ENCODE assay signal across 8 cellular contexts in the genomic region with DNA sequence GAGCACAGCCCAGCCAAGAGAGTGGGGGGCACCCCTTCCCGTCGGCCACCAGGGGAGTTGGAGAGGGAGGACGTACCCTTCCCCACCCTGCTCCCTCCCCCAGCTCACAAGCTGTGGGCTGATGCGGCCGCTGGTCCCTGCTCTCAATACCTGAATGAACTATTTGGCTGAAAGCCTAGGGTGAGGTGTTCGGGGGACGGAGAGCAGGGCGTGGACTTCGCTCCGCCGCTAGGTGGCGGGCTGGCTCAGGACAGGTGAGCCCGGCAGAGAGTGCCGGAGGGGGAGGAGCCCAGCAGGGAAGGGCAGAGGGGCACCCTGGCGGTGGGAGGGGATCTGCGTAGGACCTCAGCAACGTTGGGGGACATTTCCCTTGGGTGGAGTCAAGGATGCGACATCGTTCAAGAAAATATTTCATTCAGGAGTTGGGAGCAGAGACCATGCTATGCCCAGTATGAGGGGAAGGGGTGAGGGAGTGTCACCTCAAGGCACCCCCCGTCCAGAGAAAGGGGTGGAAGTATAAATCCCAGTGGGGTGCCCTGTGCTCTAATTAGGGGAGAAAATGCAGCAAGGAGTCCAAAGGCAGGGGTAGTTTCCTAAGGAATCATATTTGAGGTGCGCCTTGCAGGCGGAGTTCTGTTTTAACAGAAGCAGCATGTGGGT. TPM values are rescaled to one million over a fixed set of nuclear protein-coding genes. Genes with fewer than 3 reads are reported as not detected.
A peak's percentile ranks its signal among the peaks of the same experiment; 100 is the strongest.
DNase-seq lines count a peak whose midpoint lies in the region; FAIRE-seq and TF ChIP-seq lines count a peak whose summit lies in the region.

No MANE protein-coding gene starts in this region.

- no peaks in the 10 kb centered on the region for H3K23me2 ChIP-seq in H9 (ENCODE audit: insufficient read length, low read depth, low read length, poor library complexity, severe bottlenecking)

- no peak overlapping the region for H3K23ac ChIP-seq in H9 (ENCODE audit: insufficient read length, low read depth, low read length)

- no peaks in the 10 kb centered on the region for H3K9me1 ChIP-seq in endothelial cell of umbilical vein (replicated peaks; ENCODE audit: control insufficient read depth, extremely low read depth, insufficient read depth, low read length)

- H3K27ac ChIP-seq in CD4-positive, alpha-beta memory T cell (ENCODE audit: low read depth, low read length), result no peak overlapping the region
- H3K27ac ChIP-seq in H9 (ENCODE audit: insufficient read length, low read depth, low read length) (no peak overlapping the region), endothelial cell of umbilical vein (ENCODE audit: insufficient read depth, low read depth, low read length) (no peak overlapping the region), tibial artery (no peak overlapping the region)

- H2BK120ac ChIP-seq in H9 (ENCODE audit: low read depth, low read length, poor library complexity, severe bottlenecking), result no peak overlapping the region

- H3K79me2 ChIP-seq in H9 (ENCODE audit: insufficient read depth, low read length) (no peaks in the 10 kb centered on the region), endothelial cell of umbilical vein (ENCODE audit: control insufficient read depth, insufficient read depth, low read length) (no peaks in the 10 kb centered on the region)

- WGBS in H9 (ENCODE audit: extremely low coverage, insufficient read length, low lambda C conversion rate), result no CpG with 5 or more reads among the region's 22 CpGs

- no peaks in the 10 kb centered on the region for H3K36me3 ChIP-seq in CD4-positive, alpha-beta memory T cell (ENCODE audit: insufficient read depth, low read length)
- H3K36me3 ChIP-seq in endothelial cell of umbilical vein (ENCODE audit: control insufficient read depth in 2 of 2, extremely low read depth in 1 of 2, insufficient read depth in 2 of 2, low read length in 2 of 2), result no peaks in the 10 kb centered on the region
- no peaks in the 10 kb centered on the region for H3K36me3 ChIP-seq in tibial artery

- no peak overlapping the region for H2BK12ac ChIP-seq in H9 (ENCODE audit: insufficient read length, low read depth, low read length)

- peak overlapping the region in 2 of 8 donors; percentile 26 to 46 for H3K4me3 Mint-ChIP-seq in CD4-positive, alpha-beta memory T cell
- H3K4me3 Mint-ChIP-seq in H9, result peak overlapping the region; percentile 63 to 77
- H3K4me3 Mint-ChIP-seq in activated CD4-positive, alpha-beta memory T cell treated with anti-CD3 and anti-CD28 coated beads for 36 hours, result no peak overlapping the region
- peak overlapping the region in 1 of 3 experiments; percentile 53 for H3K4me3 Mint-ChIP-seq in nephron

- H3K9me3 ChIP-seq in CD4-positive, alpha-beta memory T cell (ENCODE audit: control insufficient read depth in 1 of 2, low read length in 2 of 2), result no peaks in the 10 kb centered on the region
- no peaks in the 10 kb centered on the region for H3K9me3 ChIP-seq in H9 (ENCODE audit: control insufficient read depth, low read depth, low read length)
- H3K9me3 ChIP-seq in endothelial cell of umbilical vein (replicated peaks; ENCODE audit: control insufficient read depth, insufficient read depth, low read length), result no peaks in the 10 kb centered on the region
- H3K9me3 ChIP-seq in tibial artery, result no peaks in the 10 kb centered on the region

- no peaks in the 10 kb centered on the region for H3K36me3 Mint-ChIP-seq in CD4-positive, alpha-beta memory T cell
- no peaks in the 10 kb centered on the region for H3K36me3 Mint-ChIP-seq in H9 (ENCODE audit: insufficient read depth in 1 of 3, low read depth in 3 of 3)
- no peaks in the 10 kb centered on the region for H3K36me3 Mint-ChIP-seq in activated CD4-positive, alpha-beta memory T cell treated with anti-CD3 and anti-CD28 coated beads for 36 hours
- no peaks in the 10 kb centered on the region for H3K36me3 Mint-ChIP-seq in nephron (ENCODE audit: low read depth)

- peak; percentile 43 to 69 (median 61) for DNase-seq in CD4-positive, alpha-beta memory T cell
- DNase-seq in H9 (peak; percentile 96), NCI-H2171 (lab: John Stamatoyannopoulos, UW) (peak; percentile 76), endothelial cell of umbilical vein (ENCODE audit: low read depth, low spot score) (peak; percentile 23), tibial artery (no peak), hepatic stellate cell (ENCODE audit: low spot score) (no peak)
- DNase-seq in activated CD4-positive, alpha-beta memory T cell treated with anti-CD3 and anti-CD28 coated beads for 36 hours, result peak; percentile 70

- no peak overlapping the region for H3K27ac Mint-ChIP-seq in CD4-positive, alpha-beta memory T cell
- H3K27ac Mint-ChIP-seq in H9, result peak overlapping the region in 1 of 3 experiments; percentile 26; a peak in 1 of 7 replicates
- no peak overlapping the region for H3K27ac Mint-ChIP-seq in activated CD4-positive, alpha-beta memory T cell treated with anti-CD3 and anti-CD28 coated beads for 36 hours
- H3K27ac Mint-ChIP-seq in nephron, result no peak overlapping the region

- dilution Hi-C loops in endothelial cell of umbilical vein (cut with MboI; ENCODE audit: extremely low pct_ligation_motif_present, low sequenced_read_pairs), result no loop called here

- no peak overlapping the region for H4K91ac ChIP-seq in H9 (ENCODE audit: insufficient read length, low read depth, low read length)

- peak overlapping the region; percentile 57 for H3K4me2 ChIP-seq in H9 (ENCODE audit: insufficient read depth, insufficient read length, low read length)
- no peak overlapping the region for H3K4me2 ChIP-seq in endothelial cell of umbilical vein (ENCODE audit: insufficient read depth, low read length)

- no peak overlapping the region for H3T11ph ChIP-seq in H9 (ENCODE audit: low read length)

- H2BK20ac ChIP-seq in H9 (ENCODE audit: low read depth, low read length, poor library complexity, severe bottlenecking), result no peak overlapping the region

- no peak for FAIRE-seq in endothelial cell of umbilical vein (lab: Jason Lieb, UNC)

- H3K79me1 ChIP-seq in H9 (ENCODE audit: insufficient read depth, low read depth, low read length, poor library complexity, severe bottlenecking), result no peaks in the 10 kb centered on the region

- peaks cover 4% of the 10 kb centered on the region for H3K27me3 ChIP-seq in CD4-positive, alpha-beta memory T cell (ENCODE audit: insufficient read depth, low read length)
- H3K27me3 ChIP-seq in H9 (ENCODE audit: insufficient read depth, low read length) (no peaks in the 10 kb centered on the region), endothelial cell of umbilical vein (ENCODE audit: control insufficient read depth in 2 of 2, insufficient read depth in 2 of 2, low read length in 2 of 2) (peaks cover 17 to 28% of the 10 kb centered on the region in 2 experiments), tibial artery (peaks cover 0 to 41% of the 10 kb centered on the region in 2 donors)

- no peak overlapping the region for H4K8ac ChIP-seq in H9 (replicated peaks; ENCODE audit: insufficient read length, low read depth, low read length)

- no TSS peak for BruUV-seq in endothelial cell of umbilical vein (replicated peaks; lab: Mats Ljungman, UMichigan)

- H3K4me3 ChIP-seq in CD4-positive, alpha-beta memory T cell (ENCODE audit: low read length in 2 of 2), result no peak overlapping the region
- H3K4me3 ChIP-seq in endothelial cell of umbilical vein (replicated peaks in 1 of 3; ENCODE audit: insufficient read depth in 1 of 3, low read depth in 1 of 3, low read length in 3 of 3) (no peak overlapping the region), tibial artery (no peak overlapping the region)

- H3K14ac ChIP-seq in H9 (ENCODE audit: insufficient read depth, low read length), result no peak overlapping the region

- TF ChIP-seq CTCF in H9 (conservative IDR thresholded peaks at IDR 0.05) (peak; percentile 99), endothelial cell of umbilical vein (IDR thresholded peaks at IDR 0.05; ENCODE audit: extremely low read depth in 1 of 2, insufficient read depth in 1 of 2, low read depth in 1 of 2, low read length in 2 of 2) (peak; percentile 60 to 84), nephron (IDR thresholded peaks at IDR 0.05; ENCODE audit: unreplicated experiment in 3 of 3) (peak; percentile 74 to 76 (median 75)), tibial artery (IDR thresholded peaks at IDR 0.05) (peak; percentile 46 to 56)

- no peak overlapping the region for H2BK15ac ChIP-seq in H9 (ENCODE audit: low read depth, low read length)

- H2AFZ ChIP-seq in H9 (ENCODE audit: low read length), result no peak overlapping the region
- H2AFZ ChIP-seq in endothelial cell of umbilical vein (ENCODE audit: low read depth, low read length), result no peak overlapping the region

- no peak overlapping the region for H2BK5ac ChIP-seq in H9 (ENCODE audit: insufficient read length, low read length)

- no peak overlapping the region for H3K4ac ChIP-seq in H9 (ENCODE audit: low read depth, low read length)

- no peak for TF ChIP-seq POLR2A in endothelial cell of umbilical vein (IDR thresholded peaks at IDR 0.05; ENCODE audit: low read depth, low read length)

- H4K5ac ChIP-seq in H9 (ENCODE audit: insufficient read length, low read depth, low read length), result no peak overlapping the region

- H3K27me3 Mint-ChIP-seq in CD4-positive, alpha-beta memory T cell, result peaks cover 8 to 19% of the 10 kb centered on the region in 2 donors
- peaks cover 19% of the 10 kb centered on the region for H3K27me3 Mint-ChIP-seq in H9 (ENCODE audit: low read depth)
- peaks cover 11% of the 10 kb centered on the region for H3K27me3 Mint-ChIP-seq in activated CD4-positive, alpha-beta memory T cell treated with anti-CD3 and anti-CD28 coated beads for 36 hours
- peaks cover 64% of the 10 kb centered on the region for H3K27me3 Mint-ChIP-seq in nephron (ENCODE audit: low read depth)

- intact Hi-C loops in CD4-positive, alpha-beta memory T cell (cut with micrococcal nuclease), result loop anchor here (1.0 kb wide), 1 partner anchor 89 kb away; no protein-coding TSS in a partner anchor
- intact Hi-C loops in activated CD4-positive, alpha-beta memory T cell treated with anti-CD3 and anti-CD28 coated beads for 36 hours (cut with micrococcal nuclease), result no loop called here
- intact Hi-C loops in endothelial cell of umbilical vein (cut with micrococcal nuclease), result no loop called here
- intact Hi-C loops in tibial artery (cut with DNase I; ENCODE audit: low total_unique reads), result no loop called here

- no peak overlapping the region for H2AK5ac ChIP-seq in H9 (ENCODE audit: insufficient read length, low read length)

- H3K4me1 Mint-ChIP-seq in CD4-positive, alpha-beta memory T cell, result peaks cover 4 to 7% (median 5%) of the 10 kb centered on the region in 4 donors
- peaks cover 9 to 13% of the 10 kb centered on the region in 2 experiments for H3K4me1 Mint-ChIP-seq in H9
- peaks cover 14% of the 10 kb centered on the region for H3K4me1 Mint-ChIP-seq in activated CD4-positive, alpha-beta memory T cell treated with anti-CD3 and anti-CD28 coated beads for 36 hours (ENCODE audit: low read depth)
- H3K4me1 Mint-ChIP-seq in nephron, result no peaks in the 10 kb centered on the region

- CTCF ChIA-PET in CD4-positive, alpha-beta memory T cell (lab: Charles Lee; ENCODE audit: partially characterized antibody), result interaction anchor here (0.7 to 1.6 kb wide), 8 partner anchors 17 to 369 kb away, joined by 3 to 12 read pairs (median 4); a partner anchor contains a TSS
- CTCF ChIA-PET in activated CD4-positive, alpha-beta memory T cell treated with anti-CD3 and anti-CD28 coated beads for 36 hours (lab: Charles Lee), result interaction anchor here (0.7 to 5.1 kb wide), 7 partner anchors 12 to 89 kb away, joined by 3 to 36 read pairs (median 6); a partner anchor contains a TSS
- CTCF ChIA-PET in endothelial cell of umbilical vein (lab: Charles Lee), result interaction anchor here (1.0 to 3.3 kb wide), 4 partner anchors 13 to 89 kb away, joined by 3 to 34 read pairs (median 3); no protein-coding TSS in a partner anchor

- POLR2A ChIA-PET in CD4-positive, alpha-beta memory T cell (lab: Charles Lee; ENCODE audit: partially characterized antibody), result no interaction called here
- POLR2A ChIA-PET in activated CD4-positive, alpha-beta memory T cell treated with anti-CD3 and anti-CD28 coated beads for 36 hours (lab: Charles Lee), result interaction anchor here (0.9 kb wide), 1 partner anchor 19 kb away, joined by 3 read pairs; no protein-coding TSS in a partner anchor
- POLR2A ChIA-PET in endothelial cell of umbilical vein (lab: Charles Lee), result no interaction called here

- H3K4me1 ChIP-seq in CD4-positive, alpha-beta memory T cell (ENCODE audit: insufficient read depth, low read length), result peaks cover 6% of the 10 kb centered on the region
- H3K4me1 ChIP-seq in H9 (ENCODE audit: insufficient read depth, low read length) (no peaks in the 10 kb centered on the region), endothelial cell of umbilical vein (ENCODE audit: control insufficient read depth, extremely low read depth, insufficient read depth, low read length) (no peaks in the 10 kb centered on the region), tibial artery (peaks cover 0 to 4% (median 0%) of the 10 kb centered on the region in 4 donors)

- no peaks in the 10 kb centered on the region for H3K9me3 Mint-ChIP-seq in CD4-positive, alpha-beta memory T cell
- H3K9me3 Mint-ChIP-seq in H9 (peaks cover 0 to 3% of the 10 kb centered on the region in 2 experiments; a peak in 2 of 5 replicates), nephron (no peaks in the 10 kb centered on the region)
- H3K9me3 Mint-ChIP-seq in activated CD4-positive, alpha-beta memory T cell treated with anti-CD3 and anti-CD28 coated beads for 36 hours, result no peaks in the 10 kb centered on the region

- H3K18ac ChIP-seq in H9 (ENCODE audit: insufficient read length, low read depth, low read length), result no peak overlapping the region

- H4K20me1 ChIP-seq in H9 (ENCODE audit: control insufficient read depth, insufficient read depth, insufficient read length), result no peaks in the 10 kb centered on the region
- no peaks in the 10 kb centered on the region for H4K20me1 ChIP-seq in endothelial cell of umbilical vein (replicated peaks; ENCODE audit: control insufficient read depth, extremely low read depth, insufficient read depth, low read length)

- H3K9ac ChIP-seq in H9 (ENCODE audit: extremely low read depth, insufficient read length, low read length), result no peak overlapping the region
- no peak overlapping the region for H3K9ac ChIP-seq in endothelial cell of umbilical vein (replicated peaks; ENCODE audit: extremely low read depth, insufficient read depth, low read length)

- H3K56ac ChIP-seq in H9 (ENCODE audit: insufficient read length, low read depth, low read length), result no peak overlapping the region

RNA-seq across cellular contexts. Expression of a gene that starts 12.0 kb away (rescaled TPM):
- not detected for total RNA-seq in CD4-positive, alpha-beta memory T cell
- not detected for polyA plus RNA-seq in CD4-positive, alpha-beta memory T cell
- 1.4 and 1.5 TPM in 2 replicates for total RNA-seq in H9 (2021)
- total RNA-seq in activated CD4-positive, alpha-beta memory T cell treated with anti-CD3 and anti-CD28 coated beads for 36 hours, result not detected
- total RNA-seq in endothelial cell of umbilical vein, result not detected in 2 replicates
- not detected in 2 replicates for polyA plus RNA-seq in endothelial cell of umbilical vein
- polyA plus RNA-seq in endothelial cell of umbilical vein (2011; cell fraction: cytosol; rRNA removed), result not detected in 2 replicates
- polyA plus RNA-seq in endothelial cell of umbilical vein (2011; cell fraction: nucleus; rRNA removed), result not detected in 2 replicates
- polyA plus RNA-seq in endothelial cell of umbilical vein (2012), result not detected in 2 replicates
- not detected in 2 replicates for polyA minus RNA-seq in endothelial cell of umbilical vein
- not detected for polyA minus RNA-seq in endothelial cell of umbilical vein (2011; cell fraction: cytosol; rRNA and poly(A)+ RNA removed)
- not detected in 2 replicates for polyA minus RNA-seq in endothelial cell of umbilical vein (2011; cell fraction: nucleus; rRNA and poly(A)+ RNA removed)

RNA-seq across cellular contexts. Expression of a gene that starts 18.7 kb away (rescaled TPM):
- total RNA-seq in CD4-positive, alpha-beta memory T cell, result not detected
- under 1 TPM in 1 of 2 donors, not detected in 1; 0.32 TPM for polyA plus RNA-seq in CD4-positive, alpha-beta memory T cell
- 2.3 and 2.4 TPM in 2 replicates for total RNA-seq in H9 (2021)
- total RNA-seq in activated CD4-positive, alpha-beta memory T cell treated with anti-CD3 and anti-CD28 coated beads for 36 hours, result not detected
- 0.69 TPM in 1 of 2 replicates, not detected in the other for total RNA-seq in endothelial cell of umbilical vein
- 0.38 and 0.94 TPM in 2 replicates for polyA plus RNA-seq in endothelial cell of umbilical vein
- polyA plus RNA-seq in endothelial cell of umbilical vein (2011; cell fraction: cytosol; rRNA removed), result 0.15 and 0.16 TPM in 2 replicates
- polyA plus RNA-seq in endothelial cell of umbilical vein (2011; cell fraction: nucleus; rRNA removed), result not detected in 2 replicates
- not detected in 2 replicates for polyA plus RNA-seq in endothelial cell of umbilical vein (2012)
- not detected in 2 replicates for polyA minus RNA-seq in endothelial cell of umbilical vein
- polyA minus RNA-seq in endothelial cell of umbilical vein (2011; cell fraction: cytosol; rRNA and poly(A)+ RNA removed), result not detected
- not detected in 2 replicates for polyA minus RNA-seq in endothelial cell of umbilical vein (2011; cell fraction: nucleus; rRNA and poly(A)+ RNA removed)

RNA-seq across cellular contexts. Expression of a gene that starts 18.9 kb away (rescaled TPM):
- 100 to 1,000 TPM; 109 TPM for total RNA-seq in CD4-positive, alpha-beta memory T cell
- 100 to 1,000 TPM; 195 to 234 TPM for polyA plus RNA-seq in CD4-positive, alpha-beta memory T cell
- total RNA-seq in H9 (2021), result 515 and 524 TPM in 2 replicates
- 100 to 1,000 TPM; 344 to 356 TPM for total RNA-seq in activated CD4-positive, alpha-beta memory T cell treated with anti-CD3 and anti-CD28 coated beads for 36 hours
- total RNA-seq in endothelial cell of umbilical vein, result 330 and 367 TPM in 2 replicates
- polyA plus RNA-seq in endothelial cell of umbilical vein, result 255 and 276 TPM in 2 replicates
- polyA plus RNA-seq in endothelial cell of umbilical vein (2011; cell fraction: cytosol; rRNA removed), result 398 and 417 TPM in 2 replicates
- polyA plus RNA-seq in endothelial cell of umbilical vein (2011; cell fraction: nucleus; rRNA removed), result 208 and 265 TPM in 2 replicates
- polyA plus RNA-seq in endothelial cell of umbilical vein (2012), result 267 and 391 TPM in 2 replicates
- 344 and 372 TPM in 2 replicates for polyA minus RNA-seq in endothelial cell of umbilical vein
- 436 TPM for polyA minus RNA-seq in endothelial cell of umbilical vein (2011; cell fraction: cytosol; rRNA and poly(A)+ RNA removed)
- polyA minus RNA-seq in endothelial cell of umbilical vein (2011; cell fraction: nucleus; rRNA and poly(A)+ RNA removed), result 72.6 and 99.4 TPM in 2 replicates

RNA-seq across cellular contexts. Expression of a gene that starts 57.9 kb away (rescaled TPM):
- under 1 TPM; 0.52 to 0.53 TPM for total RNA-seq in CD4-positive, alpha-beta memory T cell
- not detected for polyA plus RNA-seq in CD4-positive, alpha-beta memory T cell
- total RNA-seq in H9 (2021), result not detected in 2 replicates
- total RNA-seq in activated CD4-positive, alpha-beta memory T cell treated with anti-CD3 and anti-CD28 coated beads for 36 hours, result not detected
- total RNA-seq in endothelial cell of umbilical vein, result 0.73 TPM in 1 of 2 replicates, not detected in the other
- not detected in 2 replicates for polyA plus RNA-seq in endothelial cell of umbilical vein
- polyA plus RNA-seq in endothelial cell of umbilical vein (2011; cell fraction: cytosol; rRNA removed), result 0.11 TPM in 1 of 2 replicates, not detected in the other
- polyA plus RNA-seq in endothelial cell of umbilical vein (2011; cell fraction: nucleus; rRNA removed), result 0.27 TPM in 1 of 2 replicates, not detected in the other
- not detected in 2 replicates for polyA plus RNA-seq in endothelial cell of umbilical vein (2012)
- 0.76 TPM in 1 of 2 replicates, not detected in the other for polyA minus RNA-seq in endothelial cell of umbilical vein
- not detected for polyA minus RNA-seq in endothelial cell of umbilical vein (2011; cell fraction: cytosol; rRNA and poly(A)+ RNA removed)
- not detected in 2 replicates for polyA minus RNA-seq in endothelial cell of umbilical vein (2011; cell fraction: nucleus; rRNA and poly(A)+ RNA removed)

Comparison
In these comparisons a context has a peak if more than half of its experiments do, and no peak if none do; other contexts are left out.
1. DNase-seq: peak in CD4-positive, alpha-beta memory T cell (5 of 5), H9 (single experiment), NCI-H2171 (single experiment), activated CD4-positive, alpha-beta memory T cell treated with anti-CD3 and anti-CD28 coated beads for 36 hours (single experiment) and endothelial cell of umbilical vein (single experiment); none in tibial artery (0 of 2) and hepatic stellate cell (single experiment).
2. Peak in every context shown above with its lines, with median percentiles within 50 percentile points of each other: CTCF ChIP-seq.